ENCODE assay signal across 23 cellular contexts in the genomic region with DNA sequence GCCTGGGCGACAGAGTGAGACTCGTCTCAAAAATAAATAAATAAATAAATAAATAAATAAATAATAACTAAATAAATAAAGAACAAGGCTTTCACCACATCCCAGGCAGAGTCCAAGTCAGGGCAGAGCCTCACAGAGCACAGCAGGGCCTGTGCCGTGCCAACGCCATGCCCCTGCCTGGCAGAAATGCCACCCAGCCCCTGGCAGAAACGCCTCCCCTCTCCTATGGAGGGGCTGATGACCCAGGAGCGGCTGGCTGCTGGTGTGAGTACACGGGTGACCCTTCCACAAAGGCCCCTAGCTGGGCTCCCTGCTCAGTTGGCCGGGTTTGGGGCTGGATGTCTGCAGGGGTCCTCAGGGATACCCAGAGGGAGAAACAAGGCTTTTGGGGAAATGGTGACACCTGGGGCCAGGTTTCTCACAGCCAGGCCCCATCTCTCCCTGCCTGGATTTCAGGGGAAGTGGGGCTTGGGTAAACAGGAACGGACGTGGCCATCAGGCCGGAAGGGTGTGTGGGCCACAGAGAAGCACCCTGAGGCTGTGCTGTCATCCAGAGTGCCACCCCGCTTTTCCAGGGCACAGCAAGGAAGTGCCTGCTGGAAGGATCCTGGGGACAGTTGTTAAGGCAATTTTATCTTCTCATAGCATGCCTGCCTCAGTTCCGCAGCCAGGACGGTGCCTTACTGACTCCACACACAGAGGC. TPM values are rescaled to one million over a fixed set of nuclear protein-coding genes. Genes with fewer than 3 reads are reported as not detected.
DNase-seq lines count a peak whose midpoint lies in the region; ATAC-seq and TF ChIP-seq lines count a peak whose summit lies in the region.
"Had no signal": no experiment of that assay in that cellular context is flagged by ENCODE, and none has a peak within 500 bp of the region (broad histone marks: within the 10 kb centered on the region; RNA-seq: fewer than 3 reads in every experiment).

No MANE protein-coding gene starts in this region.

- H3K4me1 Mint-ChIP-seq in stimulated activated memory B cell treated with anti-CD40 and anti-IgM and Interleukin-4, amounts not matched to agents 10 μg/mL and 1 μg/mL and 100 μg/mL, for 72 hours, result peaks cover 73% of the 10 kb centered on the region
- H3K4me1 Mint-ChIP-seq in endothelial cell (ENCODE audit: unreplicated experiment), result peaks cover 10% of the 10 kb centered on the region

- TF ChIP-seq POLR2A in right lobe of liver (IDR thresholded peaks at IDR 0.05), result no peak

- 16% methylated on average over 3 of the region's 14 CpGs for WGBS in right lobe of liver (ENCODE audit: insufficient coverage, low coverage, low lambda C conversion rate, missing lambda C conversion rate)

- intact Hi-C loops in right lobe of liver (cut with DNase I), result no loop called here
- intact Hi-C loops in colonic mucosa (cut with DNase I), result no loop called here

- ATAC-seq in right lobe of liver (peak; percentile 22 to 74 (median 56)), HG02973 (IDR thresholded peaks at IDR 0.05; ENCODE audit: unreplicated experiment) (no peak)
- no peak for ATAC-seq in stimulated activated memory B cell treated with anti-CD40 and anti-IgM and Interleukin-4, amounts not matched to agents 10 μg/mL and 1 μg/mL and 100 μg/mL, for 72 hours
- ATAC-seq: activated CD8-positive, alpha-beta T cell treated with anti-CD3 and anti-CD28 coated beads, Interleukin-2, amount 10 ng/mL, durations not matched to agents 7 days and 5 days; activated T-helper 17 cell treated with anti-CD3 and anti-CD28 coated beads, Interleukin-2, amount 50 U/mL, for 72 hours; gastrocnemius medialis; left cardiac atrium; stimulated activated effector memory CD8-positive, alpha-beta T cell treated with anti-CD3 and anti-CD28 coated beads, Interleukin-12 subunit alpha, Interleukin-12 subunit beta, amount 100 ng/mL, for 72 hours had no signal

- peak overlapping the region in 1 of 3 donors; percentile 2 for H3K4me3 ChIP-seq in right lobe of liver
- H3K4me3 ChIP-seq in colonic mucosa, result no peak overlapping the region
- H3K4me3 ChIP-seq: gastrocnemius medialis, Peyer's patch, prostate gland had no signal

- H3K27ac Mint-ChIP-seq in stimulated activated memory B cell treated with anti-CD40 and anti-IgM and Interleukin-4, amounts not matched to agents 10 μg/mL and 1 μg/mL and 100 μg/mL, for 72 hours, result peak overlapping the region; percentile 96
- no peak overlapping the region for H3K27ac Mint-ChIP-seq in endothelial cell (ENCODE audit: unreplicated experiment)
- H3K27ac Mint-ChIP-seq: activated CD8-positive, alpha-beta T cell treated with anti-CD3 and anti-CD28 coated beads, Interleukin-2, amount 10 ng/mL, durations not matched to agents 7 days and 5 days; activated T-helper 17 cell treated with anti-CD3 and anti-CD28 coated beads, Interleukin-2, amount 50 U/mL, for 72 hours; stimulated activated effector memory CD8-positive, alpha-beta T cell treated with anti-CD3 and anti-CD28 coated beads, Interleukin-12 subunit alpha, Interleukin-12 subunit beta, amount 100 ng/mL, for 72 hours had no signal

- H3K9me3 ChIP-seq in right lobe of liver (no peaks in the 10 kb centered on the region), colonic mucosa (no peaks in the 10 kb centered on the region)
- H3K9me3 ChIP-seq: gastrocnemius medialis, Peyer's patch, prostate gland had no signal

- H3K27ac ChIP-seq in angular gyrus (ENCODE audit: low read depth, low read length), result peak overlapping the region; percentile 7
- peak overlapping the region; percentile 71 to 96 (median 72) for H3K27ac ChIP-seq in right lobe of liver
- H3K27ac ChIP-seq in colonic mucosa, result no peak overlapping the region
- H3K27ac ChIP-seq: prostate gland had no signal

- no peak for TF ChIP-seq CTCF in right lobe of liver (IDR thresholded peaks at IDR 0.05)
- no peak for TF ChIP-seq CTCF in colonic mucosa (IDR thresholded peaks at IDR 0.05)
- TF ChIP-seq CTCF in endothelial cell (IDR thresholded peaks at IDR 0.05; ENCODE audit: unreplicated experiment), result no peak

- H3K36me3 ChIP-seq in right lobe of liver (no peaks in the 10 kb centered on the region), colonic mucosa (no peaks in the 10 kb centered on the region)
- H3K36me3 ChIP-seq: gastrocnemius medialis, Peyer's patch, prostate gland had no signal

- H3K4me3 Mint-ChIP-seq in stimulated activated memory B cell treated with anti-CD40 and anti-IgM and Interleukin-4, amounts not matched to agents 10 μg/mL and 1 μg/mL and 100 μg/mL, for 72 hours, result no peak overlapping the region
- no peak overlapping the region for H3K4me3 Mint-ChIP-seq in endothelial cell (ENCODE audit: unreplicated experiment)
- H3K4me3 Mint-ChIP-seq: activated CD8-positive, alpha-beta T cell treated with anti-CD3 and anti-CD28 coated beads, Interleukin-2, amount 10 ng/mL, durations not matched to agents 7 days and 5 days; activated T-helper 17 cell treated with anti-CD3 and anti-CD28 coated beads, Interleukin-2, amount 50 U/mL, for 72 hours; brain; stimulated activated effector memory CD8-positive, alpha-beta T cell treated with anti-CD3 and anti-CD28 coated beads, Interleukin-12 subunit alpha, Interleukin-12 subunit beta, amount 100 ng/mL, for 72 hours had no signal

- peak overlapping the region in 1 of 2 donors; percentile 1 for H3K9ac ChIP-seq in colonic mucosa (ENCODE audit: low read depth in 2 of 2, low read length in 2 of 2)

- H3K27me3 ChIP-seq in right lobe of liver (no peaks in the 10 kb centered on the region), colonic mucosa (no peaks in the 10 kb centered on the region)
- H3K27me3 ChIP-seq: gastrocnemius medialis, Peyer's patch had no signal

- H3K4me1 ChIP-seq in right lobe of liver (peaks cover 0 to 62% (median 20%) of the 10 kb centered on the region in 4 donors), colonic mucosa (peaks cover 8% of the 10 kb centered on the region)
- H3K4me1 ChIP-seq: prostate gland had no signal

- no peaks in the 10 kb centered on the region for H3K9me3 Mint-ChIP-seq in stimulated activated memory B cell treated with anti-CD40 and anti-IgM and Interleukin-4, amounts not matched to agents 10 μg/mL and 1 μg/mL and 100 μg/mL, for 72 hours
- H3K9me3 Mint-ChIP-seq in endothelial cell (ENCODE audit: unreplicated experiment), result no peaks in the 10 kb centered on the region
- H3K9me3 Mint-ChIP-seq: activated T-helper 17 cell treated with anti-CD3 and anti-CD28 coated beads, Interleukin-2, amount 50 U/mL, for 72 hours; brain; stimulated activated effector memory CD8-positive, alpha-beta T cell treated with anti-CD3 and anti-CD28 coated beads, Interleukin-12 subunit alpha, Interleukin-12 subunit beta, amount 100 ng/mL, for 72 hours had no signal

- DNase-seq in CD1c-positive myeloid dendritic cell (ENCODE audit: extremely low spot score) (peak; percentile 81), right lobe of liver (peak in 2 of 3 donors; percentile 77 to 78), colonic mucosa (no peak), endothelial cell (ENCODE audit: low spot score) (no peak)
- DNase-seq: activated CD8-positive, alpha-beta T cell treated with anti-CD3 and anti-CD28 coated beads, Interleukin-2, amount 10 ng/mL, durations not matched to agents 7 days and 5 days; activated naive CD4-positive, alpha-beta T cell treated with anti-CD3 and anti-CD28 coated beads, Interleukin-2, amount 50 U/mL, for 16 hours; AML-193; DMS153; gastrocnemius medialis; Karpas-422; left cardiac atrium; mesendoderm; NCI-H1436 treated with DMSO at 0.1 percent for 48 hours; NCI-H748 treated with DMSO at 0.1 percent for 48 hours; stimulated activated CD4-positive, alpha-beta T cell treated with anti-CD3 and anti-CD28 coated beads, Interleukin-15, amount 100 ng/mL, for 24 hours had no signal

- peaks cover 43% of the 10 kb centered on the region for H3K36me3 Mint-ChIP-seq in stimulated activated memory B cell treated with anti-CD40 and anti-IgM and Interleukin-4, amounts not matched to agents 10 μg/mL and 1 μg/mL and 100 μg/mL, for 72 hours
- H3K36me3 Mint-ChIP-seq in endothelial cell (ENCODE audit: low read depth, unreplicated experiment), result peaks cover 6% of the 10 kb centered on the region
- H3K36me3 Mint-ChIP-seq: brain had no signal

- H3K27me3 Mint-ChIP-seq in stimulated activated memory B cell treated with anti-CD40 and anti-IgM and Interleukin-4, amounts not matched to agents 10 μg/mL and 1 μg/mL and 100 μg/mL, for 72 hours, result no peaks in the 10 kb centered on the region
- peaks cover 7% of the 10 kb centered on the region for H3K27me3 Mint-ChIP-seq in endothelial cell (ENCODE audit: unreplicated experiment)

RNA-seq across cellular contexts. Expression of gene BID, which starts 5.1 kb away (rescaled TPM):
- total RNA-seq in right lobe of liver, result 10 to 100 TPM; 30.5 to 57.3 (median 36.2) TPM
- 10 to 100 TPM; 35.9 to 57.5 TPM for total RNA-seq in colonic mucosa
- total RNA-seq in endothelial cell (ENCODE audit: unreplicated experiment), result 32.5 TPM

Comparison
In these comparisons a context has a peak if more than half of its experiments do, and no peak if none do; other contexts are left out.
1. DNase-seq: peak in CD1c-positive myeloid dendritic cell (single experiment) and right lobe of liver (2 of 3); none in colonic mucosa (single experiment) and endothelial cell (single experiment).
2. ATAC-seq: peak in right lobe of liver (4 of 4); none in stimulated activated memory B cell treated with anti-CD40 and anti-IgM and Interleukin-4, amounts not matched to agents 10 μg/mL and 1 μg/mL and 100 μg/mL, for 72 hours (single experiment) and HG02973 (single experiment).